8 cellular contexts compared by ENCODE assay signal in genomic region chr2:24421668-24422067, GRCh38.
A peak's percentile ranks its signal among the peaks of the same experiment; 100 is the strongest.
DNase-seq lines count a peak whose midpoint lies in the region; ATAC-seq and TF ChIP-seq lines count a peak whose summit lies in the region.

No MANE protein-coding gene starts in this region.

- TF ChIP-seq POLR2A in prostate gland (IDR thresholded peaks at IDR 0.05): no peak

- no peak overlapping the region for H3K4me3 ChIP-seq in BJ (ENCODE audit: low read depth, low read length)
- H3K4me3 ChIP-seq in HFF-Myc (replicated peaks; ENCODE audit: low read depth, low read length): no peak overlapping the region
- H3K4me3 ChIP-seq in prostate gland: no peak overlapping the region

- H3K4me1 ChIP-seq in prostate gland (replicated peaks): no peaks in the 10 kb centered on the region

- WGBS in prostate gland: 29% methylated on average over 4 of the region's 4 CpGs

- intact Hi-C loops in Right ventricle myocardium inferior (cut with DNase I): no loop called here
- intact Hi-C loops in prostate gland (cut with DNase I): loop anchor here (10.0 kb wide), 1 partner anchor 73 kb away; the partner anchor contains the start of gene NCOA1
- intact Hi-C loops in posterior vena cava (cut with DNase I): no loop called here

- TF ChIP-seq CTCF in BJ (IDR thresholded peaks at IDR 0.05; ENCODE audit: insufficient read depth, low read depth, low read length): peak; percentile 55
- peak; percentile 61 for TF ChIP-seq CTCF in HFF-Myc (IDR thresholded peaks at IDR 0.05; ENCODE audit: low read depth, low read length, missing control alignments)
- peak in 3 of 4 experiments; percentile 36 to 46 (median 45) for TF ChIP-seq CTCF in prostate gland (IDR thresholded peaks at IDR 0.05)

- POLR2A ChIA-PET in BJ (lab: Charles Lee): no interaction called here

- H3K36me3 ChIP-seq in BJ (ENCODE audit: control insufficient read depth, insufficient read depth, low read length) (no peaks in the 10 kb centered on the region), prostate gland (no peaks in the 10 kb centered on the region)

- ATAC-seq in Right ventricle myocardium inferior (peak; percentile 82), HG03135 (IDR thresholded peaks at IDR 0.05; ENCODE audit: unreplicated experiment) (no peak)

- no peak overlapping the region for H3K27ac ChIP-seq in prostate gland

- H3K9me3 ChIP-seq in prostate gland: no peaks in the 10 kb centered on the region

- H3K27me3 ChIP-seq in BJ (ENCODE audit: control insufficient read depth, insufficient read depth, low read length): peaks cover 3% of the 10 kb centered on the region
- H3K27me3 ChIP-seq in prostate gland (replicated peaks; ENCODE audit: insufficient read depth): no peaks in the 10 kb centered on the region

- DNase-seq in BJ (ENCODE audit: low read depth) (no peak), HFF-Myc (ENCODE audit: extremely low read depth, low read depth) (peak; percentile 22), RPMI8226 (peak; percentile 38), Right ventricle myocardium inferior (ENCODE audit: missing footprints) (peak; percentile 71), prostate gland (ENCODE audit: low spot score) (peak; percentile 36), posterior vena cava (ENCODE audit: low spot score) (no peak)
- peak; percentile 31 for DNase-seq in activated gamma-delta T cell treated with anti-CD3 and anti-CD28 coated beads, Interleukin-2, amount 50 U/mL, for 16 hours (ENCODE audit: low read depth)

- CTCF ChIA-PET in BJ (lab: Yijun Ruan, JAX): interaction anchor here (0.6 to 6.6 kb wide), 8 partner anchors 9 to 407 kb away, joined by 4 to 76 read pairs (median 6); no protein-coding TSS in a partner anchor

Comparison
In these comparisons a context has a peak if more than half of its experiments do, and no peak if none do; other contexts are left out.
1. DNase-seq: peak in HFF-Myc (single experiment), RPMI8226 (single experiment), activated gamma-delta T cell treated with anti-CD3 and anti-CD28 coated beads, Interleukin-2, amount 50 U/mL, for 16 hours (single experiment), Right ventricle myocardium inferior (single experiment) and prostate gland (single experiment); none in BJ (single experiment) and posterior vena cava (single experiment).
2. Peak in every context shown above with its lines, with median percentiles within 50 percentile points of each other: CTCF ChIP-seq.